Comparison of ENCODE assay signal across 9 cellular contexts in genomic region chr4:38154681-38155588, GRCh38.
DNase-seq lines count a peak whose midpoint lies in the region; ATAC-seq lines count a peak whose summit lies in the region.
"Had no signal": no experiment of that assay in that cellular context is flagged by ENCODE, and none has a peak within 500 bp of the region (broad histone marks: within the 10 kb centered on the region; RNA-seq: fewer than 3 reads in every experiment).

No MANE protein-coding gene starts in this region.

- DNase-seq in CD1c-positive myeloid dendritic cell (ENCODE audit: extremely low spot score) (peak; percentile 42), MV-4-11 (lab: John Stamatoyannopoulos, UW) (peak; percentile 67), naive B cell (peak; percentile 46), immature natural killer cell (no peak), HuH-7 (ENCODE audit: low spot score) (no peak)
- DNase-seq: T1000 had no signal

- H3K4me3 Mint-ChIP-seq in naive B cell (peak overlapping the region in 7 of 8 donors; percentile 26 to 77 (median 68)), immature natural killer cell (peak overlapping the region in 1 of 5 donors; percentile 27)

- peak overlapping the region in 2 of 6 donors; percentile 29 to 66 for H3K27ac Mint-ChIP-seq in naive B cell
- peak overlapping the region in 1 of 6 donors; percentile 11 for H3K27ac Mint-ChIP-seq in immature natural killer cell

- no peaks in the 10 kb centered on the region for H3K36me3 Mint-ChIP-seq in naive B cell
- peaks cover 0 to 4% (median 0%) of the 10 kb centered on the region in 3 donors for H3K36me3 Mint-ChIP-seq in immature natural killer cell

- H3K9me3 Mint-ChIP-seq in naive B cell (no peaks in the 10 kb centered on the region), immature natural killer cell (no peaks in the 10 kb centered on the region)

- peak overlapping the region; percentile 42 for H3K27ac ChIP-seq in cingulate gyrus (ENCODE audit: low read depth, low read length)

- peak; percentile 84 to 94 for ATAC-seq in naive B cell (ENCODE audit: low read depth in 2 of 2)
- ATAC-seq in HG03571 (IDR thresholded peaks at IDR 0.05; ENCODE audit: unreplicated experiment): no peak
- no peak for ATAC-seq in HG03039 (IDR thresholded peaks at IDR 0.05; ENCODE audit: unreplicated experiment)

- H3K27me3 Mint-ChIP-seq in naive B cell (no peaks in the 10 kb centered on the region), immature natural killer cell (ENCODE audit: low read depth in 3 of 3) (peaks cover 2 to 7% (median 6%) of the 10 kb centered on the region in 3 donors)

- peaks cover 19 to 27% (median 20%) of the 10 kb centered on the region in 3 donors for H3K4me1 Mint-ChIP-seq in naive B cell
- H3K4me1 Mint-ChIP-seq in immature natural killer cell: peaks cover 8 to 27% of the 10 kb centered on the region in 2 donors

Comparison
In these comparisons a context has a peak if more than half of its experiments do, and no peak if none do; other contexts are left out.
1. DNase-seq: peak in CD1c-positive myeloid dendritic cell (single experiment), MV-4-11 (single experiment) and naive B cell (single experiment); none in immature natural killer cell (0 of 3) and HuH-7 (single experiment).
2. ATAC-seq: peak in naive B cell (2 of 2); none in HG03571 (single experiment) and HG03039 (single experiment).